ENCODE assay signal across 20 cellular contexts in the genomic region with DNA sequence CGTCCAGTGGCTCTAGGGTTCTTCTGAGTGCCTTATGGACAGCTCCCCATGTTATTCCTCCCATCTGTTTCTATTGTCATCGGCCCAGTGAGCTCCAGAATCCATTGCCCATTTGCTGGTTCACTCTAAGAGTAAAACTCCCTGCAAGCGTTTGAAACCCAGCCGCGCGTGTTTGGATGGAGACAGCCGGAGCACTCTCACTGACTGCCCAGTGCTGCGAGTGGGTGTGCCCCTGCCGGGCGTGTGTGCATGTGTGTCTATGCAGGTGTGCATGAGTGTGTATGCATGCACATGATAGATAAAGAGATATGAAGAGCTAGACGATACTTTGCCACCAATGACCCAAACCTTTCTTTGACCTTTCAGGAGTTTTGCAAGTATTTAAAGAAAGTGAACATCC.
"Had no signal": no experiment of that assay in that cellular context is flagged by ENCODE, and none has a peak within 500 bp of the region (broad histone marks: within the 10 kb centered on the region; RNA-seq: fewer than 3 reads in every experiment).

No MANE protein-coding gene starts in this region.

- DNase-seq: hippocampal formation, hypothalamus, immature natural killer cell, islet precursor cell, kidney, kidney glomerular epithelial cell, left cardiac atrium, left colon, left lung, left ventricle myocardium inferior, left ventricle myocardium superior, lower lobe of right lung, mammary epithelial cell, mesenchymal stem cell, mesendoderm, midbrain, mucosa of descending colon had no signal

- H3K4me1 ChIP-seq: left lung, left ventricle myocardium inferior, lower lobe of right lung had no signal

- H3K27me3 ChIP-seq: hepatocyte had no signal

- ATAC-seq: left cardiac atrium, left colon, left lobe of liver, left lung, left ventricle myocardium superior, lower lobe of right lung, mucosa of descending colon had no signal

- H3K9me3 ChIP-seq: left lung, left ventricle myocardium inferior, lower lobe of right lung, mucosa of descending colon had no signal

- H3K27ac ChIP-seq: hepatocyte, left lung, left ventricle myocardium inferior, lower lobe of right lung had no signal

- H3K36me3 ChIP-seq: left lung, left ventricle myocardium inferior, lower lobe of right lung had no signal

- H3K4me3 ChIP-seq: hepatocyte, left lung, left ventricle myocardium inferior, lower lobe of right lung, lung, mucosa of descending colon had no signal
